ENCODE assay signal across 32 cellular contexts in the genomic region with DNA sequence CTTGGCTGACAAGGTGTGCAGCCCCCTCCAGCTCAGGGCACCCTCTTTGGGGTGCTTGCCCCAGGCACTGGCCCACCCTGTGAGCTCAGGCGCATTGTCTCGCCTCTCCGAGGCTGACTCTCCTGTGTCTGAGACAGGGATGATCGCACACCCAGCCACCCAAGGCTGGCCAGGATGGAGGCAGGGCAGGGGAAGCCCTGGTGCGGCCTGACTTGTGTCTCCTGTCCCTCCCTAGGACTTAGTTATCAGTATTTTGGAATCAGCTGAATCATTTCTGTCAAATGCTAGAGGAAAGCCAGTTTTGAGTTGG. TPM values are rescaled to one million over a fixed set of nuclear protein-coding genes. Genes with fewer than 3 reads are reported as not detected.
DNase-seq lines count a peak whose midpoint lies in the region; ATAC-seq, FAIRE-seq and TF ChIP-seq lines count a peak whose summit lies in the region.
"Had no signal": no experiment of that assay in that cellular context is flagged by ENCODE, and none has a peak within 500 bp of the region (broad histone marks: within the 10 kb centered on the region; RNA-seq: fewer than 3 reads in every experiment).

No MANE protein-coding gene starts in this region.

- H3K36me3 ChIP-seq in kidney (ENCODE audit: control insufficient read depth in 1 of 2, insufficient read depth in 2 of 2, low read length in 2 of 2) = no peaks in the 10 kb centered on the region
- H3K36me3 ChIP-seq: breast epithelium, upper lobe of left lung had no signal

- no peak overlapping the region for H3K27ac ChIP-seq in kidney (ENCODE audit: low read depth in 2 of 2, low read length in 2 of 2)
- H3K27ac ChIP-seq: breast epithelium had no signal

- no peak overlapping the region for H3K4me3 Mint-ChIP-seq in stimulated activated naive CD8-positive, alpha-beta T cell treated with anti-CD3 and anti-CD28 coated beads, Interleukin-15, Interleukin-2, amounts not matched to agents 100 ng/mL and 50 ng/mL, for 24 hours
- no peak overlapping the region for H3K4me3 Mint-ChIP-seq in stimulated activated naive CD8-positive, alpha-beta T cell treated with anti-CD3 and anti-CD28 coated beads, Interleukin-15, amount 100 ng/mL, for 72 hours
- H3K4me3 Mint-ChIP-seq: activated naive CD4-positive, alpha-beta T cell treated with anti-CD3 and anti-CD28 coated beads, Interleukin-2, amount 50 U/mL, for 24 hours; CD4-positive, CD25-positive, alpha-beta regulatory T cell; effector memory CD8-positive, alpha-beta T cell; neural crest cell had no signal

- H3K27ac Mint-ChIP-seq in stimulated activated naive CD8-positive, alpha-beta T cell treated with anti-CD3 and anti-CD28 coated beads, Interleukin-15, Interleukin-2, amounts not matched to agents 100 ng/mL and 50 ng/mL, for 24 hours = peak overlapping the region; percentile 21
- H3K27ac Mint-ChIP-seq in stimulated activated naive CD8-positive, alpha-beta T cell treated with anti-CD3 and anti-CD28 coated beads, Interleukin-15, amount 100 ng/mL, for 72 hours = no peak overlapping the region
- H3K27ac Mint-ChIP-seq: activated naive CD4-positive, alpha-beta T cell treated with anti-CD3 and anti-CD28 coated beads, Interleukin-2, amount 50 U/mL, for 24 hours; CD4-positive, CD25-positive, alpha-beta regulatory T cell; effector memory CD8-positive, alpha-beta T cell had no signal

- TF ChIP-seq CTCF in kidney (IDR thresholded peaks at IDR 0.05; ENCODE audit: borderline replicate concordance, extremely low read depth, insufficient read depth) = no peak

- H3K36me3 Mint-ChIP-seq in stimulated activated naive CD8-positive, alpha-beta T cell treated with anti-CD3 and anti-CD28 coated beads, Interleukin-15, Interleukin-2, amounts not matched to agents 100 ng/mL and 50 ng/mL, for 24 hours (ENCODE audit: low read depth) = no peaks in the 10 kb centered on the region
- H3K36me3 Mint-ChIP-seq: activated naive CD4-positive, alpha-beta T cell treated with anti-CD3 and anti-CD28 coated beads, Interleukin-2, amount 50 U/mL, for 24 hours; CD4-positive, CD25-positive, alpha-beta regulatory T cell had no signal

- intact Hi-C loops in kidney (cut with DNase I) = no loop called here

- H3K9ac ChIP-seq in kidney (ENCODE audit: low read length in 2 of 2) = no peak overlapping the region

- no peak for ATAC-seq in stimulated activated naive CD8-positive, alpha-beta T cell treated with anti-CD3 and anti-CD28 coated beads, Interleukin-15, amount 100 ng/mL, for 72 hours
- ATAC-seq in HG02763 (IDR thresholded peaks at IDR 0.05; ENCODE audit: unreplicated experiment) (no peak), HG03175 (IDR thresholded peaks at IDR 0.05; ENCODE audit: unreplicated experiment) (no peak)
- ATAC-seq: effector memory CD8-positive, alpha-beta T cell; GM12878; PC-3 had no signal

- H3K9me3 ChIP-seq in kidney (ENCODE audit: control insufficient read depth in 1 of 2, low read length in 2 of 2) = no peaks in the 10 kb centered on the region
- H3K9me3 ChIP-seq: breast epithelium, upper lobe of left lung had no signal

- no peaks in the 10 kb centered on the region for H3K4me1 Mint-ChIP-seq in stimulated activated naive CD8-positive, alpha-beta T cell treated with anti-CD3 and anti-CD28 coated beads, Interleukin-15, Interleukin-2, amounts not matched to agents 100 ng/mL and 50 ng/mL, for 24 hours (ENCODE audit: low read depth)
- no peaks in the 10 kb centered on the region for H3K4me1 Mint-ChIP-seq in stimulated activated naive CD8-positive, alpha-beta T cell treated with anti-CD3 and anti-CD28 coated beads, Interleukin-15, amount 100 ng/mL, for 72 hours
- H3K4me1 Mint-ChIP-seq: CD4-positive, CD25-positive, alpha-beta regulatory T cell had no signal

- no peak for FAIRE-seq in kidney (lab: Jason Lieb, UNC)
- FAIRE-seq: D721Med, GM12878 had no signal

- no peak overlapping the region for H3K4me3 ChIP-seq in kidney (ENCODE audit: low read length in 2 of 2)
- H3K4me3 ChIP-seq: breast epithelium, GM12878, upper lobe of left lung had no signal

- H3K4me1 ChIP-seq in kidney (ENCODE audit: control insufficient read depth in 1 of 2, insufficient read depth in 1 of 2, low read depth in 1 of 2, low read length in 2 of 2) = peaks cover 0 to 7% of the 10 kb centered on the region in 2 donors
- H3K4me1 ChIP-seq: breast epithelium had no signal

- no peaks in the 10 kb centered on the region for H3K9me3 Mint-ChIP-seq in stimulated activated naive CD8-positive, alpha-beta T cell treated with anti-CD3 and anti-CD28 coated beads, Interleukin-15, Interleukin-2, amounts not matched to agents 100 ng/mL and 50 ng/mL, for 24 hours
- no peaks in the 10 kb centered on the region for H3K9me3 Mint-ChIP-seq in stimulated activated naive CD8-positive, alpha-beta T cell treated with anti-CD3 and anti-CD28 coated beads, Interleukin-15, amount 100 ng/mL, for 72 hours
- H3K9me3 Mint-ChIP-seq: activated naive CD4-positive, alpha-beta T cell treated with anti-CD3 and anti-CD28 coated beads, Interleukin-2, amount 50 U/mL, for 24 hours; effector memory CD8-positive, alpha-beta T cell; neural crest cell had no signal

- no peaks in the 10 kb centered on the region for H3K27me3 Mint-ChIP-seq in stimulated activated naive CD8-positive, alpha-beta T cell treated with anti-CD3 and anti-CD28 coated beads, Interleukin-15, Interleukin-2, amounts not matched to agents 100 ng/mL and 50 ng/mL, for 24 hours
- no peaks in the 10 kb centered on the region for H3K27me3 Mint-ChIP-seq in stimulated activated naive CD8-positive, alpha-beta T cell treated with anti-CD3 and anti-CD28 coated beads, Interleukin-15, amount 100 ng/mL, for 72 hours
- H3K27me3 Mint-ChIP-seq: activated naive CD4-positive, alpha-beta T cell treated with anti-CD3 and anti-CD28 coated beads, Interleukin-2, amount 50 U/mL, for 24 hours had no signal

- no peak for DNase-seq in stimulated activated naive CD8-positive, alpha-beta T cell treated with anti-CD3 and anti-CD28 coated beads, Interleukin-15, amount 100 ng/mL, for 72 hours
- peak; percentile 40 for DNase-seq in OCI-M1 (lab: John Stamatoyannopoulos, UW)
- peak; percentile 61 for DNase-seq in kidney
- no peak for DNase-seq in activated naive CD4-positive, alpha-beta T cell treated with anti-CD3 and anti-CD28 coated beads, Interleukin-2, amount 50 U/mL, for 16 hours
- DNase-seq: activated CD4-positive, alpha-beta T cell treated with anti-CD3 and anti-CD28 coated beads, Interleukin-2, amount 50 U/mL, for 4 hours; activated CD8-positive, alpha-beta memory T cell treated with anti-CD3 and anti-CD28 coated beads, Interleukin-2, amount 50 U/mL, for 4 hours; amygdala; CD4-positive, CD25-positive, alpha-beta regulatory T cell; effector memory CD8-positive, alpha-beta T cell; EL; head of caudate nucleus; NCI-H446 treated with DMSO at 0.1 percent for 48 hours; PC-3; stimulated activated CD4-positive, alpha-beta T cell treated with anti-CD3 and anti-CD28 coated beads, Interleukin-12 subunit alpha, Interleukin-12 subunit beta, amount 100 ng/mL, for 4 hours; stimulated activated CD4-positive, alpha-beta T cell treated with anti-CD3 and anti-CD28 coated beads, Interleukin-4, amount 100 ng/mL, for 1 hour; substantia nigra; upper lobe of left lung had no signal

RNA-seq across cellular contexts. Expression of gene DBH, which starts 2.5 kb away (rescaled TPM):
- total RNA-seq in kidney = not detected
- 0.39 TPM for polyA plus RNA-seq in kidney (ENCODE audit: insufficient read depth, low read depth, low replicate concordance)
- total RNA-seq: breast epithelium, fibroblast of villous mesenchyme, GM12878, kidney epithelial cell, LHCN-M2, lung microvascular endothelial cell, PC-3, posterior vena cava had no signal
- polyA plus RNA-seq: CD4-positive, CD25-positive, alpha-beta regulatory T cell; GM12878 had no signal

RNA-seq across cellular contexts. Expression of gene FAM163B, which starts 24.4 kb away (rescaled TPM):
- 0.54 TPM for total RNA-seq in kidney
- polyA plus RNA-seq in kidney (ENCODE audit: insufficient read depth, low read depth, low replicate concordance) = not detected
- total RNA-seq: breast epithelium; CD4-positive, CD25-positive, alpha-beta regulatory T cell; fibroblast of villous mesenchyme; GM12878; kidney epithelial cell; LHCN-M2; lung microvascular endothelial cell; neural crest cell; PC-3; posterior vena cava; sciatic nerve; upper lobe of left lung had no signal
- polyA plus RNA-seq: CD4-positive, CD25-positive, alpha-beta regulatory T cell; esophagus; GM12878 had no signal

Comparison
In these comparisons a context has a peak if more than half of its experiments do, and no peak if none do; other contexts are left out.
1. DNase-seq: peak in OCI-M1 (single experiment) and kidney (single experiment); none in stimulated activated naive CD8-positive, alpha-beta T cell treated with anti-CD3 and anti-CD28 coated beads, Interleukin-15, amount 100 ng/mL, for 72 hours (0 of 2) and activated naive CD4-positive, alpha-beta T cell treated with anti-CD3 and anti-CD28 coated beads, Interleukin-2, amount 50 U/mL, for 16 hours (single experiment).